19 cellular contexts compared by ENCODE assay signal in genomic region chrX:18722500-18723071, GRCh38. TPM values are rescaled to one million over a fixed set of nuclear protein-coding genes. Genes with fewer than 3 reads are reported as not detected.
"Had no signal": no experiment of that assay in that cellular context is flagged by ENCODE, and none has a peak within 500 bp of the region (broad histone marks: within the 10 kb centered on the region; RNA-seq: fewer than 3 reads in every experiment).

No MANE protein-coding gene starts in this region.

- H3K27me3 ChIP-seq: esophagus squamous epithelium, thyroid gland had no signal

- H3K4me3 ChIP-seq: adrenal gland, esophagus squamous epithelium, lower lobe of right lung, thyroid gland had no signal

- ATAC-seq: activated naive CD4-positive, alpha-beta T cell treated with anti-CD3 and anti-CD28 coated beads, Interleukin-2, amount 50 U/mL, for 72 hours; activated T-cell treated with anti-CD3 and anti-CD28 coated beads, Interleukin-2, amount 50 U/mL, for 72 hours; lower lobe of right lung; natural killer cell treated with Interleukin-12 subunit alpha and Interleukin-12 subunit beta and Interleukin-15 and Interleukin-18, amount 100 ng/mL, for 72 hours had no signal

- DNase-seq: activated CD4-positive, alpha-beta T cell treated with anti-CD3 and anti-CD28 coated beads, Interleukin-2, amount 50 U/mL, for 1 hour; activated CD4-positive, CD25-positive, alpha-beta regulatory T cell treated with anti-CD3 and anti-CD28 coated beads, Interleukin-2, amount 50 U/mL, for 72 hours; activated CD8-positive, alpha-beta memory T cell treated with anti-CD3 and anti-CD28 coated beads for 24 hours; activated effector memory CD4-positive, alpha-beta T cell treated with anti-CD3 and anti-CD28 coated beads, Interleukin-2, amount 50 U/mL, for 16 hours; activated T-cell treated with anti-CD3 and anti-CD28 coated beads, Interleukin-2, amount 50 U/mL, for 72 hours; adrenal gland; effector CD4-positive, alpha-beta T cell; esophagus squamous epithelium; lower lobe of right lung; stimulated activated CD4-positive, alpha-beta T cell treated with anti-CD3 and anti-CD28 coated beads, Interleukin-2, amount 100 ng/mL, for 48 hours; thyroid gland had no signal

- H3K9me3 ChIP-seq: adrenal gland, esophagus squamous epithelium, lower lobe of right lung, thyroid gland had no signal

- H3K4me3 Mint-ChIP-seq: activated T-cell treated with anti-CD3 and anti-CD28 coated beads, Interleukin-2, amount 50 U/mL, for 72 hours; natural killer cell treated with Interleukin-12 subunit alpha and Interleukin-12 subunit beta and Interleukin-15 and Interleukin-18, amount 100 ng/mL, for 72 hours; T-helper 1 cell treated with Interleukin-12 subunit alpha and Interleukin-12 subunit beta and Interleukin-4 antibody, amounts not matched to agents 30 μg/mL and 1 μg/mL, for 36 hours had no signal

- H3K27ac Mint-ChIP-seq: activated naive CD4-positive, alpha-beta T cell treated with anti-CD3 and anti-CD28 coated beads, Interleukin-2, amount 50 U/mL, for 72 hours; activated T-cell treated with anti-CD3 and anti-CD28 coated beads, Interleukin-2, amount 50 U/mL, for 72 hours; natural killer cell treated with Interleukin-12 subunit alpha and Interleukin-12 subunit beta and Interleukin-15 and Interleukin-18, amount 100 ng/mL, for 72 hours; T-helper 1 cell treated with Interleukin-12 subunit alpha and Interleukin-12 subunit beta and Interleukin-4 antibody, amounts not matched to agents 30 μg/mL and 1 μg/mL, for 36 hours had no signal

- H3K4me1 ChIP-seq: adrenal gland, esophagus squamous epithelium, lower lobe of right lung, thyroid gland had no signal

- H3K36me3 Mint-ChIP-seq: activated naive CD4-positive, alpha-beta T cell treated with anti-CD3 and anti-CD28 coated beads, Interleukin-2, amount 50 U/mL, for 72 hours; natural killer cell treated with Interleukin-12 subunit alpha and Interleukin-12 subunit beta and Interleukin-15 and Interleukin-18, amount 100 ng/mL, for 72 hours had no signal

- H3K9me3 Mint-ChIP-seq: activated naive CD4-positive, alpha-beta T cell treated with anti-CD3 and anti-CD28 coated beads, Interleukin-2, amount 50 U/mL, for 72 hours; activated T-cell treated with anti-CD3 and anti-CD28 coated beads, Interleukin-2, amount 50 U/mL, for 72 hours; natural killer cell treated with Interleukin-12 subunit alpha and Interleukin-12 subunit beta and Interleukin-15 and Interleukin-18, amount 100 ng/mL, for 72 hours; T-helper 1 cell treated with Interleukin-12 subunit alpha and Interleukin-12 subunit beta and Interleukin-4 antibody, amounts not matched to agents 30 μg/mL and 1 μg/mL, for 36 hours had no signal

- H3K27ac ChIP-seq: adrenal gland, esophagus squamous epithelium, lower lobe of right lung, thyroid gland had no signal

- H3K36me3 ChIP-seq: adrenal gland, esophagus squamous epithelium, lower lobe of right lung, thyroid gland had no signal

RNA-seq across cellular contexts. Expression of gene PPEF1, which starts 15.1 kb away (rescaled TPM):
- total RNA-seq: activated naive CD4-positive, alpha-beta T cell treated with anti-CD3 and anti-CD28 coated beads, Interleukin-2, amount 50 U/mL, for 72 hours; glomerular endothelial cell; mesenteric fat pad; natural killer cell treated with Interleukin-12 subunit alpha and Interleukin-12 subunit beta and Interleukin-15 and Interleukin-18, amount 100 ng/mL, for 72 hours had no signal
- polyA plus RNA-seq: keratinocyte had no signal

RNA-seq across cellular contexts. Expression of gene RS1, which starts 50.7 kb away (rescaled TPM):
- total RNA-seq: activated naive CD4-positive, alpha-beta T cell treated with anti-CD3 and anti-CD28 coated beads, Interleukin-2, amount 50 U/mL, for 72 hours; activated T-cell treated with anti-CD3 and anti-CD28 coated beads, Interleukin-2, amount 50 U/mL, for 72 hours; adrenal gland; cerebellum; esophagus squamous epithelium; glomerular endothelial cell; mesenteric fat pad; natural killer cell treated with Interleukin-12 subunit alpha and Interleukin-12 subunit beta and Interleukin-15 and Interleukin-18, amount 100 ng/mL, for 72 hours; urinary bladder had no signal
- polyA plus RNA-seq: adrenal gland, keratinocyte, urinary bladder had no signal
